1 cellular context compared by ENCODE assay signal in the genomic region with DNA sequence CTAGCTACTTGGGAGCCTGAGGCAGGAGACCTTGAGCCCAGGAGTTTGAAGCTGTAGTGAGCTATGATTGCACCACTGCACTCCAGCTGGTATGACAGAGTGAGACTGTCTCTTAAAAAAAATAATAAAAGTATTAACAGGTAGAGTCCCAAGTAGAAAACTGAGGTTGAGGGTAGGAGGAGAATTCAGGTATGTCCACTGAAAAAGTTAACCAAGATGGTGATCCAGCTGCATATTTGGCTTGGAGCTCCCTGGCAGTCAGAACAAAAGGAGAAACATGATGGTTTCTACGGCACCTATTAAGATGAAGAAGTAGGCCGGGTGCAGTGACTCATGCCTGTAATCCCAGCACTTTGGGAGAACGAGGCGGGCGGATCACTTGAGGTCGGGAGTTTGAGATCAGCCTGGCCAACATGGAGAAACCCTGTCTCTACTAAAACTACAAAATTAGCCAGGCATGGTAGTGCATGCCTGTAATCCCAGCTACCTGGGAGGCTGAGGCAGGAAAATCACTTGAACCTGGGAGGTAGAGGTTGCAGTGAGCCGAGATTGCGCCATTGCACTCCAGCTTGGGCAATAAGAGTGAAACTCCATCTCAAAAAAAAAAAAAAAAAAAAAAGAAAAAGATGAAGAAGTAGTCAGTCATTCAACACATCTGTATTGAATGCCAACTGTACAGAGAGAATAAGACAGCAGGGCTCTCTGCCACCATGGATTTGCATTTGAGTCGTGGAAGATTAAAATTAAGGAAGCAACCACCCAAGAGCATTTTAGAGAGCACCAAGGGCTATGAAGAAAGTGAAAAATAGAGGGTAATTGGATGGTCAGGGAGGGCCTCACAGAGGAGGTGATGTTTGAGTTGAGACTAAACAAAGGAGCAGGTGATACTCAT.
TF ChIP-seq lines count a peak whose summit lies in the region.

No MANE protein-coding gene starts in this region.

TF ChIP-seq in HepG2, 621 proteins besides CTCF, POLR2A, EP300 and RAD21:
- peak; percentile 19; the same call in 1 of the 2 replicates for TF ChIP-seq CEBPG (CRISPR knock-in tag; IDR thresholded peaks at IDR 0.05)
- TF ChIP-seq ELF4 (CRISPR knock-in tag; IDR thresholded peaks at IDR 0.05; ENCODE audit: borderline replicate concordance): 0 out of 2 replicates have a peak, but pooled peaks have one; percentile 17
- 0 out of 2 replicates have a peak, but pooled peaks have one; percentile 32 for TF ChIP-seq ZNF713 (CRISPR knock-in tag; IDR thresholded peaks at IDR 0.05)
